ENCODE assay signal across 22 cellular contexts in the genomic region with DNA sequence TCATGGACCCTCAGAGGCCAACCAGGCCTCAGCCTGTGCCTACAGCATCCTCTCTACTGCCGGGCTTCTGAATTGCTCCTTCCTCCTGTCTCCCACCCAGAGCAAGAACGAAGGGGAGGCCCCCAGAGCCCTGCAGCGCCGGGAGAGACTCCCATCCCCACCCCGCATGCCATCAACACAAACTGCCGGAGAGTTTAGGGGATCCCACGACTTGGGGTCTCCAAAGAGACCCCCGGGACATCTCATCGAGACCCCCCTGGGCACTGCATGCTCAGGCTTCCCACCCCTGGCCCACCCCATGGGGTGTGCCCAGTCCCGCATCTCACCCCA. TPM values are rescaled to one million over a fixed set of nuclear protein-coding genes. Genes with fewer than 3 reads are reported as not detected.
DNase-seq lines count a peak whose midpoint lies in the region; ATAC-seq, FAIRE-seq and TF ChIP-seq lines count a peak whose summit lies in the region.
"Had no signal": no experiment of that assay in that cellular context is flagged by ENCODE, and none has a peak within 500 bp of the region (broad histone marks: within the 10 kb centered on the region; RNA-seq: fewer than 3 reads in every experiment).

No MANE protein-coding gene starts in this region.

- no peak overlapping the region for H3K56ac ChIP-seq in H1 (replicated peaks; ENCODE audit: insufficient read length, low read depth, low read length)

- WGBS in H1 (ENCODE audit: extremely low coverage in 1 of 2, insufficient coverage in 1 of 2, insufficient read length in 1 of 2, insufficient replicate concordance in 2 of 2, low coverage in 1 of 2, low lambda C conversion rate in 2 of 2, missing lambda C conversion rate in 1 of 2), 2 experiments = 82% methylated on average over 6 of the region's 10 CpGs; no CpG with 5 or more reads in 1 of the 2 experiments

- no peak for TF ChIP-seq RAD21 in H1 (IDR thresholded peaks at IDR 0.05 in 1 of 2, conservative IDR thresholded peaks at IDR 0.05 in 1 of 2; ENCODE audit: low read depth in 2 of 2, low read length in 2 of 2)

- H3K4ac ChIP-seq in H1 (replicated peaks; ENCODE audit: insufficient read length, low read depth, low read length) = no peak overlapping the region

- no peaks in the 10 kb centered on the region for H3K79me1 ChIP-seq in H1 (ENCODE audit: low read depth, low read length)

- H3K27me3 ChIP-seq in H7 (ENCODE audit: control insufficient read depth, insufficient read depth, low read length) (no peaks in the 10 kb centered on the region), H1 (replicated peaks in 1 of 4; ENCODE audit: control insufficient read depth in 3 of 4, extremely low read depth in 1 of 4, insufficient read depth in 3 of 4, low read length in 3 of 4) (0 out of 7 replicates have a peak, but pooled peaks cover 0 to 2% (median 0%) of the 10 kb centered on the region in 4 experiments)

- H3K23ac ChIP-seq in H1 (ENCODE audit: insufficient read length) = no peak overlapping the region

- no peak overlapping the region for H2BK15ac ChIP-seq in H1 (ENCODE audit: low read length)

- TF ChIP-seq EP300 in H1 (IDR thresholded peaks at IDR 0.05; ENCODE audit: borderline replicate concordance in 1 of 2, low read depth in 2 of 2, low read length in 2 of 2) = no peak

- no peak overlapping the region for H2BK5ac ChIP-seq in H1 (ENCODE audit: low read depth, low read length)

- no peak overlapping the region for H3K27ac ChIP-seq in H1 (ENCODE audit: low read depth, low read length)
- H3K27ac ChIP-seq: 22Rv1 had no signal

- no peak for TF ChIP-seq POLR2A in H1 (IDR thresholded peaks at IDR 0.05; ENCODE audit: control extremely low read depth in 1 of 2, low read depth in 2 of 2, low read length in 2 of 2)

- no peaks in the 10 kb centered on the region for H3K4me1 ChIP-seq in H1 (replicated peaks in 1 of 4; ENCODE audit: control insufficient read depth in 3 of 4, insufficient read depth in 4 of 4, low read length in 3 of 4)

- no peak overlapping the region for H4K5ac ChIP-seq in H1 (ENCODE audit: insufficient read length, low read depth, low read length)

- DNase-seq in activated effector memory CD4-positive, alpha-beta T cell treated with anti-CD3 and anti-CD28 coated beads, Interleukin-2, amount 50 U/mL, for 16 hours = peak; percentile 49
- no peak for DNase-seq in activated effector memory CD4-positive, alpha-beta T cell treated with Interleukin-2 at 50 U/mL for 16 hours
- DNase-seq in H7 (peak; percentile 58), H1 (ENCODE audit: low read depth in 1 of 2, low spot score in 2 of 2) (no peak), posterior vena cava (ENCODE audit: low spot score) (peak; percentile 35), RKO (ENCODE audit: low spot score) (no peak)
- DNase-seq: C1 segment of cervical spinal cord; Calu3; CD4-positive, alpha-beta memory T cell; COR-L47; DMS53; DMS79 treated with DMSO at 0.1 percent for 48 hours; GF-D8; GOT3; H9 had no signal

- H3K79me2 ChIP-seq in H1 (ENCODE audit: control insufficient read depth in 1 of 2, insufficient read depth in 2 of 2, low read length in 2 of 2) = no peaks in the 10 kb centered on the region

- H3K18ac ChIP-seq in H1 (ENCODE audit: extremely low read depth, low read length) = no peak overlapping the region

- no peak overlapping the region for H2AK5ac ChIP-seq in H1 (ENCODE audit: low read depth, low read length)

- no peak for TF ChIP-seq CTCF in H1 (IDR thresholded peaks at IDR 0.05; ENCODE audit: control extremely low read depth in 1 of 3, insufficient read depth in 1 of 3, low read depth in 1 of 3, low read length in 3 of 3)

- H3K9me3 ChIP-seq in H1 (ENCODE audit: insufficient read depth in 2 of 2, low read depth in 1 of 2, low read length in 1 of 2) = no peaks in the 10 kb centered on the region

- H4K20me1 ChIP-seq in H1 (replicated peaks in 1 of 2; ENCODE audit: control insufficient read depth in 1 of 2, insufficient read depth in 2 of 2, low read length in 2 of 2) = peaks cover 0 to 1% of the 10 kb centered on the region in 2 experiments

- POLR2A ChIA-PET in H1 (lab: Charles Lee; ENCODE audit: partially characterized antibody) = no interaction called here

- H3K9ac ChIP-seq in H1 (replicated peaks in 1 of 4; ENCODE audit: extremely low read depth in 1 of 4, low read depth in 3 of 4, low read length in 3 of 4) = no peak overlapping the region

- H2BK120ac ChIP-seq in H1 (replicated peaks; ENCODE audit: low read depth, low read length) = no peak overlapping the region

- no peak overlapping the region for H2BK20ac ChIP-seq in H1 (ENCODE audit: low read length)

- no peak overlapping the region for H2AFZ ChIP-seq in H1 (ENCODE audit: low read length)

- no peak overlapping the region for H3K4me2 ChIP-seq in H1 (ENCODE audit: insufficient read depth in 1 of 2, low read depth in 2 of 2, low read length in 2 of 2)

- peak overlapping the region; percentile 20; the same call in 1 of the 2 replicates for H4K8ac ChIP-seq in H1 (ENCODE audit: extremely low read depth, insufficient read depth, low read length)

- ATAC-seq in GM19452 (IDR thresholded peaks at IDR 0.05; ENCODE audit: unreplicated experiment) (no peak), GM21737 (IDR thresholded peaks at IDR 0.05; ENCODE audit: unreplicated experiment) (no peak)
- ATAC-seq: HCT116 had no signal

- CTCF ChIA-PET in H1 (lab: Charles Lee; ENCODE audit: partially characterized antibody) = no interaction called here

- no peaks in the 10 kb centered on the region for H3K23me2 ChIP-seq in H1 (ENCODE audit: low read depth, low read length)

- intact Hi-C loops in posterior vena cava (cut with DNase I) = no loop called here

- H3K4me3 ChIP-seq in H7 (ENCODE audit: insufficient read depth, low read depth, low read length) = no peak overlapping the region
- no peak overlapping the region for H3K4me3 ChIP-seq in H1 (ENCODE audit: extremely low read depth in 1 of 4, insufficient read depth in 2 of 4, low read depth in 3 of 4, low read length in 4 of 4)

- H4K91ac ChIP-seq in H1 (replicated peaks; ENCODE audit: insufficient read length, low read length) = no peak overlapping the region

- H3K36me3 ChIP-seq in H7 (replicated peaks; ENCODE audit: control insufficient read depth, insufficient read depth, low read length) (no peaks in the 10 kb centered on the region), H1 (ENCODE audit: control insufficient read depth in 2 of 4, insufficient read depth in 4 of 4, low read length in 3 of 4) (no peaks in the 10 kb centered on the region)

- H2BK12ac ChIP-seq in H1 (ENCODE audit: low read depth, low read length) = no peak overlapping the region

- no peak overlapping the region for H3K14ac ChIP-seq in H1 (ENCODE audit: insufficient read length)

- no peak for FAIRE-seq in H1 (lab: Jason Lieb, UNC)
- FAIRE-seq: A204.1, GM12891, GM18507 had no signal

TF ChIP-seq in H1, 55 proteins besides CTCF, POLR2A, EP300 and RAD21:
- TF ChIP-seq JUND (IDR thresholded peaks at IDR 0.05; ENCODE audit: low read length) (no peak), CEBPB (IDR thresholded peaks at IDR 0.05; ENCODE audit: low read depth, low read length) (no peak), BCL11A (IDR thresholded peaks at IDR 0.05; ENCODE audit: low read depth in 2 of 2, low read length in 2 of 2) (no peak), RFX5 (IDR thresholded peaks at IDR 0.05; ENCODE audit: borderline replicate concordance, low read depth, low read length) (no peak), RBBP5 (IDR thresholded peaks at IDR 0.05; ENCODE audit: borderline replicate concordance, low read depth, low read length) (no peak)

RNA-seq across cellular contexts. Expression of a gene that starts 8.3 kb away (rescaled TPM):
- total RNA-seq in H7 (2014; rRNA removed; shearing (Covaris generic)) = 157 and 165 TPM in 2 replicates
- 238 and 240 TPM in 2 replicates for total RNA-seq in H1 (2021; fragmentation: NEBNext Ultra II Directional; extraction: Animal tissue kit (Norgen Biotek cat#: 25700))
- 309 and 386 TPM in 2 replicates for polyA plus RNA-seq in H1 (2011; rRNA removed)
- polyA plus RNA-seq in H1 (2011; cell fraction: cytosol; rRNA removed) = 189 TPM
- polyA plus RNA-seq in H1 (2011; cell fraction: nucleus; rRNA removed) = 205 TPM
- polyA plus RNA-seq in H1 (2012, experiment 1 of 2) = 237 to 356 TPM (median 324 TPM) in 4 replicates
- polyA plus RNA-seq in H1 (2012, experiment 2 of 2) = 408 TPM
- 299 TPM for polyA plus RNA-seq in H1 (2013, experiment 1 of 2)
- 331 TPM for polyA plus RNA-seq in H1 (2013, experiment 2 of 2)
- 242 and 320 TPM in 2 replicates for polyA minus RNA-seq in H1 (2011; rRNA and poly(A)+ RNA removed)
- polyA minus RNA-seq in H1 (2011; cell fraction: cytosol; rRNA and poly(A)+ RNA removed) = 169 TPM
- polyA minus RNA-seq in H1 (2011; cell fraction: nucleus; rRNA and poly(A)+ RNA removed) = 74.6 TPM
- total RNA-seq in posterior vena cava = 100 to 1,000 TPM; 616 to 784 TPM

RNA-seq across cellular contexts. Expression of a gene that starts 31.7 kb away (rescaled TPM):
- total RNA-seq in H7 (2014; rRNA removed; shearing (Covaris generic)) = 60.5 and 62.5 TPM in 2 replicates
- 39.3 and 44.3 TPM in 2 replicates for total RNA-seq in H1 (2021; fragmentation: NEBNext Ultra II Directional; extraction: Animal tissue kit (Norgen Biotek cat#: 25700))
- polyA plus RNA-seq in H1 (2011; rRNA removed) = 34.0 and 49.6 TPM in 2 replicates
- polyA plus RNA-seq in H1 (2011; cell fraction: cytosol; rRNA removed) = 36.2 TPM
- polyA plus RNA-seq in H1 (2011; cell fraction: nucleus; rRNA removed) = 40.4 TPM
- polyA plus RNA-seq in H1 (2012, experiment 1 of 2) = 25.9 to 42.8 TPM (median 40.6 TPM) in 4 replicates
- polyA plus RNA-seq in H1 (2012, experiment 2 of 2) = 24.6 TPM
- 53.6 TPM for polyA plus RNA-seq in H1 (2013, experiment 1 of 2)
- polyA plus RNA-seq in H1 (2013, experiment 2 of 2) = 49.6 TPM
- polyA minus RNA-seq in H1 (2011; rRNA and poly(A)+ RNA removed) = 16.0 and 16.2 TPM in 2 replicates
- polyA minus RNA-seq in H1 (2011; cell fraction: cytosol; rRNA and poly(A)+ RNA removed) = 19.6 TPM
- 38.7 TPM for polyA minus RNA-seq in H1 (2011; cell fraction: nucleus; rRNA and poly(A)+ RNA removed)
- total RNA-seq in posterior vena cava = 10 to 100 TPM; 47.4 to 49.6 TPM

Comparison
In these comparisons a context has a peak if more than half of its experiments do, and no peak if none do; other contexts are left out.
1. DNase-seq: peak in activated effector memory CD4-positive, alpha-beta T cell treated with anti-CD3 and anti-CD28 coated beads, Interleukin-2, amount 50 U/mL, for 16 hours (single experiment), H7 (single experiment) and posterior vena cava (single experiment); none in activated effector memory CD4-positive, alpha-beta T cell treated with Interleukin-2 at 50 U/mL for 16 hours (single experiment), H1 (0 of 2) and RKO (single experiment).